8 cellular contexts compared by ENCODE assay signal in genomic region chr17:67246398-67246647, GRCh38. TPM values are rescaled to one million over a fixed set of nuclear protein-coding genes. Genes with fewer than 3 reads are reported as not detected.
A peak's percentile ranks its signal among the peaks of the same experiment; 100 is the strongest.
DNase-seq lines count a peak whose midpoint lies in the region; ATAC-seq and TF ChIP-seq lines count a peak whose summit lies in the region.

No MANE protein-coding gene starts in this region.

- intact Hi-C loops in sigmoid colon (cut with DNase I) = no loop called here

- peaks cover 0 to 37% (median 35%) of the 10 kb centered on the region in 4 donors for H3K4me1 ChIP-seq in sigmoid colon

- no peak for TF ChIP-seq EP300 in sigmoid colon (IDR thresholded peaks at IDR 0.05)

- H3K4me3 ChIP-seq in fibroblast of pulmonary artery (replicated peaks; ENCODE audit: low read depth, low read length) (peak overlapping the region; percentile 81), sigmoid colon (peak overlapping the region in 3 of 4 donors; percentile 77 to 100 (median 96))

- no peaks in the 10 kb centered on the region for H3K36me3 ChIP-seq in sigmoid colon

- WGBS in sigmoid colon, 2 donors = 11 to 33% methylated on average over 8 of the region's 8 CpGs

- H3K9me3 ChIP-seq in sigmoid colon = no peaks in the 10 kb centered on the region

- H3K27me3 ChIP-seq in sigmoid colon = no peaks in the 10 kb centered on the region

- no peak for TF ChIP-seq POLR2A in sigmoid colon (IDR thresholded peaks at IDR 0.05)

- DNase-seq in fibroblast of pulmonary artery (ENCODE audit: low read depth) (peak; percentile 21), sigmoid colon (no peak), NK-92 (lab: John Stamatoyannopoulos, UW; ENCODE audit: unreplicated experiment) (no peak), NCI-H1694 treated with DMSO at 0.1 percent for 48 hours (lab: John Stamatoyannopoulos, UW) (no peak)

- H3K27ac ChIP-seq in sigmoid colon = peak overlapping the region in 2 of 4 donors; percentile 87 to 92

- ATAC-seq in GM21619 (IDR thresholded peaks at IDR 0.05; ENCODE audit: unreplicated experiment) = peak; percentile 2
- peak; percentile 11 for ATAC-seq in SK-N-SH treated with all-trans-retinoic acid at 6 μM for 48 hours
- ATAC-seq in HG03354 (IDR thresholded peaks at IDR 0.05; ENCODE audit: poor library complexity, severe bottlenecking, unreplicated experiment) = no peak
- no peak for ATAC-seq in GM21423 (IDR thresholded peaks at IDR 0.05; ENCODE audit: unreplicated experiment)

- no peak for TF ChIP-seq CTCF in fibroblast of pulmonary artery (IDR thresholded peaks at IDR 0.05; ENCODE audit: low read length, missing control alignments)
- TF ChIP-seq CTCF in sigmoid colon (IDR thresholded peaks at IDR 0.05) = no peak

TF ChIP-seq in SK-N-SH treated with all-trans-retinoic acid at 6 μM for 48 hours, 23 proteins besides CTCF, POLR2A, EP300 and RAD21:
- no peak for TF ChIP-seq SNAI2 (CRISPR knock-in tag; IDR thresholded peaks at IDR 0.05)
- no peak for TF ChIP-seq CSDC2 (CRISPR knock-in tag; IDR thresholded peaks at IDR 0.05)
- TF ChIP-seq ZNF70 (CRISPR knock-in tag; IDR thresholded peaks at IDR 0.05) = no peak
- TF ChIP-seq ISL1 (CRISPR knock-in tag; IDR thresholded peaks at IDR 0.05) = no peak
- no peak for TF ChIP-seq ZNF8 (CRISPR knock-in tag; IDR thresholded peaks at IDR 0.05)
- TF ChIP-seq ZNF565 (CRISPR knock-in tag; conservative IDR thresholded peaks at IDR 0.05; ENCODE audit: low read depth) = no peak
- TF ChIP-seq CSRNP3 (CRISPR knock-in tag; IDR thresholded peaks at IDR 0.05) = no peak
- TF ChIP-seq TSHZ2 (CRISPR knock-in tag; IDR thresholded peaks at IDR 0.05) = no peak
- TF ChIP-seq PATZ1 (CRISPR knock-in tag; IDR thresholded peaks at IDR 0.05; ENCODE audit: borderline replicate concordance) = no peak
- no peak for TF ChIP-seq POU6F1 (CRISPR knock-in tag; IDR thresholded peaks at IDR 0.05; ENCODE audit: borderline replicate concordance, low read depth)
- TF ChIP-seq OSR1 (CRISPR knock-in tag; IDR thresholded peaks at IDR 0.05) = no peak
- TF ChIP-seq ZFP3 (CRISPR knock-in tag; IDR thresholded peaks at IDR 0.05) = no peak
- no peak for TF ChIP-seq PPARA (CRISPR knock-in tag; IDR thresholded peaks at IDR 0.05; ENCODE audit: borderline replicate concordance)
- TF ChIP-seq CREB5 (CRISPR knock-in tag; IDR thresholded peaks at IDR 0.05; ENCODE audit: low read depth) = no peak
- TF ChIP-seq GLIS3 (CRISPR knock-in tag; IDR thresholded peaks at IDR 0.05) = no peak
- no peak for TF ChIP-seq TOX (CRISPR knock-in tag; IDR thresholded peaks at IDR 0.05; ENCODE audit: borderline replicate concordance)
- TF ChIP-seq TCF4 (CRISPR knock-in tag; IDR thresholded peaks at IDR 0.05; ENCODE audit: borderline replicate concordance) = no peak

RNA-seq across cellular contexts. Expression of gene HELZ, which starts 1.3 kb away (rescaled TPM):
- 10 to 100 TPM; 31.7 to 61.5 (median 53.6) TPM for total RNA-seq in sigmoid colon
- 1 to 10 TPM; 2.4 to 8.6 (median 6.0) TPM for polyA plus RNA-seq in sigmoid colon

Comparison
In these comparisons a context has a peak if more than half of its experiments do, and no peak if none do; other contexts are left out.
1. ATAC-seq: peak in GM21619 (single experiment) and SK-N-SH treated with all-trans-retinoic acid at 6 μM for 48 hours (single experiment); none in HG03354 (single experiment) and GM21423 (single experiment).